15 cellular contexts compared by ENCODE assay signal in the genomic region with DNA sequence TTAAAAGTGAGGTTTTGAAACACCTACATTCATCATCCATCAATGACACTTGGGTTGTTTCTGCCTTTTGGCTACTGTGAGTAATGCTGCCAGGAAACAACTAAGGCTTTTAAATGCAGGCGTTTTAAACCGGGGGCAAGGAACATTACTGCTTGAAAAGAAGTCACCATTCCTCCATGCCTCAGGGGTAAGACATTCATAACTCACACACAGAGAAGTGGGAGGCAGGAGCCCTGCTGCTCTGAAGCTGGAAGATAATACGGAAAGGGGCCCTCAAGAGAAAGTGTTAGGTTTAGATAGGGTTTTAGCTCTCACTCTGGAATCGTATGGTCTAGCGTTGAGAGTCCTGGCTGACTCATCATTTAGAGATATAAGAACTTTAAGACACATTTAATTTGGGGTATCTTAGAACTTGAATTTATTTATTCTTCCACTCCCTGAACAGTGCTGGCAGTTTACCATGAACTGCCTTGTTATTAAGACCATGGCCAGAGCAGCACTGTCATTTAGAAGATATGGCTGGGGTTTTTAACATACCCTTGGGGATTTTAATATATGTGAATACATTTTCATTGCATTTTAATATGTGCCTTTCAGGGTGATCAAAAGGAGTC. TPM values are rescaled to one million over a fixed set of nuclear protein-coding genes. Genes with fewer than 3 reads are reported as not detected.
DNase-seq lines count a peak whose midpoint lies in the region; ATAC-seq and TF ChIP-seq lines count a peak whose summit lies in the region.
"Had no signal": no experiment of that assay in that cellular context is flagged by ENCODE, and none has a peak within 500 bp of the region (broad histone marks: within the 10 kb centered on the region; RNA-seq: fewer than 3 reads in every experiment).

No MANE protein-coding gene starts in this region.

- no peak overlapping the region for H3K27ac ChIP-seq in effector memory CD4-positive, alpha-beta T cell (ENCODE audit: insufficient read depth, low read length, poor library complexity, severe bottlenecking)
- H3K27ac ChIP-seq: 22Rv1 had no signal

- TF ChIP-seq CTCF in choroid plexus epithelial cell (conservative IDR thresholded peaks at IDR 0.05; ENCODE audit: low read depth, low read length) (no peak), omental fat pad (IDR thresholded peaks at IDR 0.05) (no peak)

- H3K36me3 ChIP-seq in effector memory CD4-positive, alpha-beta T cell (ENCODE audit: control insufficient read depth, insufficient read depth, low read length), result peaks cover 35% of the 10 kb centered on the region

- H3K27me3 ChIP-seq in effector memory CD4-positive, alpha-beta T cell (replicated peaks; ENCODE audit: control insufficient read depth, insufficient read depth, low read length, poor library complexity, severe bottlenecking), result no peaks in the 10 kb centered on the region

- DNase-seq in NCI-H2227 (lab: John Stamatoyannopoulos, UW; ENCODE audit: unreplicated experiment), result peak; percentile 20
- no peak for DNase-seq in NCI-H2227 treated with DMSO at 0.1 percent for 48 hours (lab: John Stamatoyannopoulos, UW)
- DNase-seq in RKO (ENCODE audit: low spot score), result peak; percentile 31
- peak; percentile 57 for DNase-seq in choroid plexus epithelial cell (ENCODE audit: low read depth)
- no peak for DNase-seq in omental fat pad (ENCODE audit: low spot score)
- DNase-seq in effector memory CD4-positive, alpha-beta T cell, result no peak
- no peak for DNase-seq in DMS153 treated with DMSO at 0.1 percent for 48 hours (lab: John Stamatoyannopoulos, UW; ENCODE audit: unreplicated experiment)
- no peak for DNase-seq in NCI-H2081 (lab: John Stamatoyannopoulos, UW)
- DNase-seq: activated CD8-positive, alpha-beta T cell treated with anti-CD3 and anti-CD28 coated beads, Interleukin-2, amount 10 ng/mL, durations not matched to agents 7 days and 5 days; aorta; NCI-H524 treated with DMSO at 0.1 percent for 48 hours; nucleus accumbens; stimulated activated naive CD4-positive, alpha-beta T cell treated with Interleukin-2 at 50 U/mL for 16 hours had no signal

- no peaks in the 10 kb centered on the region for H3K4me1 ChIP-seq in effector memory CD4-positive, alpha-beta T cell (ENCODE audit: control insufficient read depth, insufficient read depth, low read length, poor library complexity, severe bottlenecking)

- peak; percentile 73 for ATAC-seq in omental fat pad (ENCODE audit: low FRiP score)
- ATAC-seq: activated CD8-positive, alpha-beta T cell treated with anti-CD3 and anti-CD28 coated beads, Interleukin-2, amount 10 ng/mL, durations not matched to agents 7 days and 5 days; GM12878 had no signal

- no peaks in the 10 kb centered on the region for H3K9me3 ChIP-seq in effector memory CD4-positive, alpha-beta T cell (ENCODE audit: control insufficient read depth, low read length)

- H3K4me3 ChIP-seq in choroid plexus epithelial cell (ENCODE audit: low read depth, low read length), result no peak overlapping the region
- H3K4me3 ChIP-seq in effector memory CD4-positive, alpha-beta T cell (ENCODE audit: insufficient read depth, low read depth, low read length, poor library complexity, severe bottlenecking), result no peak overlapping the region
- H3K4me3 ChIP-seq: GM12878 had no signal

RNA-seq across cellular contexts. Expression of a gene that starts 1.8 kb away (rescaled TPM):
- total RNA-seq in omental fat pad, result under 1 TPM; 0.19 to 0.56 (median 0.36) TPM
- total RNA-seq: activated CD8-positive, alpha-beta T cell treated with anti-CD3 and anti-CD28 coated beads, Interleukin-2, amount 10 ng/mL, durations not matched to agents 7 days and 5 days had no signal

RNA-seq across cellular contexts. Expression of a gene that starts 11.1 kb away (rescaled TPM):
- total RNA-seq in omental fat pad, result 10 to 100 TPM; 33.4 to 46.4 (median 37.5) TPM

RNA-seq across cellular contexts. Expression of a gene that starts 14.0 kb away (rescaled TPM):
- total RNA-seq in omental fat pad, result 100 to 1,000 TPM; 165 to 410 (median 217) TPM

RNA-seq across cellular contexts. Expression of a gene that starts 21.5 kb away (rescaled TPM):
- total RNA-seq in omental fat pad, result 10 to 100 TPM; 33.1 to 71.1 (median 51.2) TPM

RNA-seq across cellular contexts. Expression of a gene that starts 40.0 kb away (rescaled TPM):
- 10 to 100 TPM; 44.7 to 63.5 (median 53.4) TPM for total RNA-seq in omental fat pad

Comparison
In these comparisons a context has a peak if more than half of its experiments do, and no peak if none do; other contexts are left out.
1. DNase-seq: peak in NCI-H2227 (single experiment), RKO (single experiment) and choroid plexus epithelial cell (single experiment); none in NCI-H2227 treated with DMSO at 0.1 percent for 48 hours (single experiment), omental fat pad (single experiment), effector memory CD4-positive, alpha-beta T cell (0 of 3), DMS153 treated with DMSO at 0.1 percent for 48 hours (single experiment) and NCI-H2081 (0 of 2).